ENCODE assay signal across 31 cellular contexts in genomic region chr15:96463376-96463775, GRCh38.
"Had no signal": no experiment of that assay in that cellular context is flagged by ENCODE, and none has a peak within 500 bp of the region (broad histone marks: within the 10 kb centered on the region; RNA-seq: fewer than 3 reads in every experiment).

No MANE protein-coding gene starts in this region.

- H3K27me3 Mint-ChIP-seq: activated CD4-positive, alpha-beta T cell treated with anti-CD3 and anti-CD28 coated beads for 36 hours; activated CD8-positive, alpha-beta memory T cell treated with anti-CD3 and anti-CD28 coated beads, Interleukin-2, amount 10 ng/mL, durations not matched to agents 7 days and 5 days had no signal

- DNase-seq: activated CD4-positive, alpha-beta memory T cell treated with anti-CD3 and anti-CD28 coated beads for 36 hours; activated CD4-positive, alpha-beta T cell treated with anti-CD3 and anti-CD28 coated beads for 36 hours; activated CD4-positive, alpha-beta T cell treated with anti-CD3 and anti-CD28 coated beads, Interleukin-2, amount 10 ng/mL, durations not matched to agents 24 days and 14 days; activated CD4-positive, CD25-positive, alpha-beta regulatory T cell; activated CD4-positive, CD25-positive, alpha-beta regulatory T cell treated with anti-CD3 and anti-CD28 coated beads, Interleukin-2, amount 50 U/mL, for 72 hours; activated CD8-positive, alpha-beta memory T cell treated with anti-CD3 and anti-CD28 coated beads, Interleukin-2, amount 10 ng/mL, durations not matched to agents 7 days and 5 days; activated CD8-positive, alpha-beta memory T cell treated with anti-CD3 and anti-CD28 coated beads, Interleukin-2, amount 50 U/mL, for 4 hours; activated CD8-positive, alpha-beta T cell treated with anti-CD3 and anti-CD28 coated beads, Interleukin-2, amount 10 ng/mL, durations not matched to agents 7 days and 5 days; activated effector memory CD4-positive, alpha-beta T cell treated with anti-CD3 and anti-CD28 coated beads, Interleukin-2, amount 50 U/mL, for 16 hours; activated naive CD4-positive, alpha-beta T cell treated with anti-CD3 and anti-CD28 coated beads for 36 hours; activated naive CD8-positive, alpha-beta T cell treated with anti-CD3 and anti-CD28 coated beads for 36 hours; activated naive CD8-positive, alpha-beta T cell treated with anti-CD3 and anti-CD28 coated beads, Interleukin-2, amount 50 U/mL, for 24 hours; activated T-cell treated with anti-CD3 and anti-CD28 coated beads, Interleukin-2, amount 50 U/mL, for 1 hour; activated T-cell treated with anti-CD3 and anti-CD28 coated beads, Interleukin-2, amount 50 U/mL, for 48 hours; adrenal gland; amygdala; aorta; body of pancreas; caudate nucleus; cerebellar nuclear complex; colonic mucosa; effector memory CD4-positive, alpha-beta T cell; endodermal cell; head of caudate nucleus; T-helper 9 cell; WERI-Rb-1 had no signal

- H3K27ac ChIP-seq: adrenal gland, body of pancreas, colonic mucosa, WERI-Rb-1 had no signal

- H3K9me3 ChIP-seq: adrenal gland, body of pancreas, colonic mucosa had no signal

- ATAC-seq: activated CD4-positive, alpha-beta T cell treated with anti-CD3 and anti-CD28 coated beads for 36 hours; activated CD8-positive, alpha-beta memory T cell treated with anti-CD3 and anti-CD28 coated beads, Interleukin-2, amount 10 ng/mL, durations not matched to agents 7 days and 5 days; activated CD8-positive, alpha-beta T cell treated with anti-CD3 and anti-CD28 coated beads, Interleukin-2, amount 10 ng/mL, durations not matched to agents 7 days and 5 days; activated naive CD8-positive, alpha-beta T cell treated with anti-CD3 and anti-CD28 coated beads, Interleukin-2, amount 50 U/mL, for 24 hours; body of pancreas; esophagus mucosa had no signal

- H3K27ac Mint-ChIP-seq: activated CD4-positive, alpha-beta memory T cell treated with anti-CD3 and anti-CD28 coated beads for 36 hours; activated CD4-positive, alpha-beta T cell treated with anti-CD3 and anti-CD28 coated beads for 36 hours; activated CD4-positive, alpha-beta T cell treated with anti-CD3 and anti-CD28 coated beads, Interleukin-2, amount 10 ng/mL, durations not matched to agents 24 days and 14 days; activated CD8-positive, alpha-beta memory T cell treated with anti-CD3 and anti-CD28 coated beads, Interleukin-2, amount 10 ng/mL, durations not matched to agents 7 days and 5 days; activated CD8-positive, alpha-beta T cell treated with anti-CD3 and anti-CD28 coated beads, Interleukin-2, amount 10 ng/mL, durations not matched to agents 7 days and 5 days; activated naive CD4-positive, alpha-beta T cell treated with anti-CD3 and anti-CD28 coated beads for 36 hours; activated naive CD4-positive, alpha-beta T cell treated with anti-CD3 and anti-CD28 coated beads, Interleukin-2, amount 50 U/mL, for 24 hours; activated naive CD8-positive, alpha-beta T cell treated with anti-CD3 and anti-CD28 coated beads for 36 hours; activated naive CD8-positive, alpha-beta T cell treated with anti-CD3 and anti-CD28 coated beads, Interleukin-2, amount 50 U/mL, for 24 hours; activated T-helper 1 cell treated with anti-CD3 and anti-CD28 coated beads, Interleukin-12 subunit alpha, Interleukin-12 subunit beta, Interleukin-2, Interleukin-4 antibody, amounts not matched to agents 30 ng/mL and 10 ng/mL and 1 ng/mL, durations not matched to agents 14 hours and 24 hours and 36 hours; activated T-helper 2 cell treated with anti-CD3 and anti-CD28 coated beads, Interferon-gamma antibody, Interleukin-2, Interleukin-4, amounts not matched to agents 10 μg/mL and 5 μg/mL and 100 μg/mL, durations not matched to agents 14 hours and 24 hours and 36 hours; endodermal cell; T-helper 1 cell treated with Interleukin-12 subunit alpha and Interleukin-12 subunit beta and Interleukin-4 antibody, amounts not matched to agents 30 μg/mL and 1 μg/mL, for 36 hours had no signal

- H3K36me3 Mint-ChIP-seq: activated CD4-positive, alpha-beta memory T cell treated with anti-CD3 and anti-CD28 coated beads for 36 hours; activated CD8-positive, alpha-beta memory T cell treated with anti-CD3 and anti-CD28 coated beads, Interleukin-2, amount 10 ng/mL, durations not matched to agents 7 days and 5 days; activated naive CD4-positive, alpha-beta T cell treated with anti-CD3 and anti-CD28 coated beads, Interleukin-2, amount 50 U/mL, for 24 hours; activated naive CD8-positive, alpha-beta T cell treated with anti-CD3 and anti-CD28 coated beads for 36 hours had no signal

- H3K4me3 ChIP-seq: adrenal gland, body of pancreas, colonic mucosa had no signal

- H3K4me1 Mint-ChIP-seq: activated CD4-positive, alpha-beta T cell treated with anti-CD3 and anti-CD28 coated beads for 36 hours; activated CD4-positive, alpha-beta T cell treated with anti-CD3 and anti-CD28 coated beads, Interleukin-2, amount 10 ng/mL, durations not matched to agents 24 days and 14 days; activated CD8-positive, alpha-beta memory T cell treated with anti-CD3 and anti-CD28 coated beads, Interleukin-2, amount 10 ng/mL, durations not matched to agents 7 days and 5 days; activated naive CD4-positive, alpha-beta T cell treated with anti-CD3 and anti-CD28 coated beads, Interleukin-2, amount 50 U/mL, for 24 hours; activated naive CD8-positive, alpha-beta T cell treated with anti-CD3 and anti-CD28 coated beads for 36 hours; activated naive CD8-positive, alpha-beta T cell treated with anti-CD3 and anti-CD28 coated beads, Interleukin-2, amount 50 U/mL, for 24 hours; endodermal cell had no signal

- H3K36me3 ChIP-seq: adrenal gland, colonic mucosa, WERI-Rb-1 had no signal

- H3K4me3 Mint-ChIP-seq: activated CD4-positive, alpha-beta memory T cell treated with anti-CD3 and anti-CD28 coated beads for 36 hours; activated CD4-positive, alpha-beta T cell treated with anti-CD3 and anti-CD28 coated beads for 36 hours; activated CD4-positive, alpha-beta T cell treated with anti-CD3 and anti-CD28 coated beads, Interleukin-2, amount 10 ng/mL, durations not matched to agents 24 days and 14 days; activated CD8-positive, alpha-beta memory T cell treated with anti-CD3 and anti-CD28 coated beads, Interleukin-2, amount 10 ng/mL, durations not matched to agents 7 days and 5 days; activated CD8-positive, alpha-beta T cell treated with anti-CD3 and anti-CD28 coated beads, Interleukin-2, amount 10 ng/mL, durations not matched to agents 7 days and 5 days; activated naive CD4-positive, alpha-beta T cell treated with anti-CD3 and anti-CD28 coated beads for 36 hours; activated naive CD4-positive, alpha-beta T cell treated with anti-CD3 and anti-CD28 coated beads, Interleukin-2, amount 50 U/mL, for 24 hours; activated naive CD8-positive, alpha-beta T cell treated with anti-CD3 and anti-CD28 coated beads for 36 hours; activated naive CD8-positive, alpha-beta T cell treated with anti-CD3 and anti-CD28 coated beads, Interleukin-2, amount 50 U/mL, for 24 hours; activated T-helper 1 cell treated with anti-CD3 and anti-CD28 coated beads, Interleukin-12 subunit alpha, Interleukin-12 subunit beta, Interleukin-2, Interleukin-4 antibody, amounts not matched to agents 30 ng/mL and 10 ng/mL and 1 ng/mL, durations not matched to agents 14 hours and 24 hours and 36 hours; endodermal cell; T-helper 1 cell treated with Interleukin-12 subunit alpha and Interleukin-12 subunit beta and Interleukin-4 antibody, amounts not matched to agents 30 μg/mL and 1 μg/mL, for 36 hours had no signal

- H3K27me3 ChIP-seq: adrenal gland, body of pancreas, colonic mucosa had no signal

- H3K9me3 Mint-ChIP-seq: activated CD4-positive, alpha-beta memory T cell treated with anti-CD3 and anti-CD28 coated beads for 36 hours; activated CD4-positive, alpha-beta T cell treated with anti-CD3 and anti-CD28 coated beads, Interleukin-2, amount 10 ng/mL, durations not matched to agents 24 days and 14 days; activated naive CD4-positive, alpha-beta T cell treated with anti-CD3 and anti-CD28 coated beads for 36 hours; activated naive CD4-positive, alpha-beta T cell treated with anti-CD3 and anti-CD28 coated beads, Interleukin-2, amount 50 U/mL, for 24 hours; activated naive CD8-positive, alpha-beta T cell treated with anti-CD3 and anti-CD28 coated beads for 36 hours; activated T-helper 1 cell treated with anti-CD3 and anti-CD28 coated beads, Interleukin-12 subunit alpha, Interleukin-12 subunit beta, Interleukin-2, Interleukin-4 antibody, amounts not matched to agents 30 ng/mL and 10 ng/mL and 1 ng/mL, durations not matched to agents 14 hours and 24 hours and 36 hours; activated T-helper 2 cell treated with anti-CD3 and anti-CD28 coated beads, Interferon-gamma antibody, Interleukin-2, Interleukin-4, amounts not matched to agents 10 μg/mL and 5 μg/mL and 100 μg/mL, durations not matched to agents 14 hours and 24 hours and 36 hours; T-helper 1 cell treated with Interleukin-12 subunit alpha and Interleukin-12 subunit beta and Interleukin-4 antibody, amounts not matched to agents 30 μg/mL and 1 μg/mL, for 36 hours had no signal
